Comparison of ENCODE assay signal across 9 cellular contexts in the genomic region with DNA sequence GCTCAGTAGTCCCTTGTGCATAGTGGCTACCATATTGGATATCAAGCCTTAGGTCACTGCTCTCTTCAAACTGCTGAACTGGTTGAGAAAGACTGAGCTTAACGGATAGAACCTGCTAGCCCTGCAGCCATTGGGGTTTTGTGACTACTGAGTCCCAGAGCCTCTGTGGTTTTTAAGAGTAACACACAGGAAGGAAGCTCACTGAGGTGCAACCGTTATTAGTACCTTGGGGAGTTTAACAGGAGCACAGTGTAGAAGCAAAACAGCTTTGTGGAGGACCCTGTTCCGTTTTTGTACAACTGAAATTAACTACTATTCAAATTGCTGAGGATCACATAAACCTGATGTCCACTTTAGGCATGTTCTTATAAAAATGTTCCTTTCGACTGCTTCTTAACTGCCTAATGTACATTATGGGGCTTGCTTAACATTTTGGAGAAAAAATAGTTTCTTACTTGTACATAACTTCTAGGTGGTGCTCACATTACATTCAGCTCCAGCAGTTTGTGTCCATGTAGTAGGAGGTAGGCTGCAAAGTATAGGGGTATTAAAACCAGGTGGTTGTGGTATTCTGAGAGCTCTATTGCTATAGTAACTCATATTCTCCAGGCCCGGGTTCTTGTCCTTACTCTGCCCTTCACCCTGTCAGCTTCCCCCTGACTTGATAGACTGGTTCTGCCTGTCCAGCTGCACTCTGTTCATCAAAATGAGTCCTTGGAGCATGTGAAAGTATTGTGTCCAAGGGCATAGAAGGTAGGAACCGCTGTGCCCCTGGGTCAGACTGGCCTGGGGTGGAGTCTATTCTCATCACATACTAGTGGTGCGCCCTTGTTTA. TPM values are rescaled to one million over a fixed set of nuclear protein-coding genes. Genes with fewer than 3 reads are reported as not detected.
DNase-seq lines count a peak whose midpoint lies in the region; ATAC-seq, FAIRE-seq and TF ChIP-seq lines count a peak whose summit lies in the region.
"Had no signal": no experiment of that assay in that cellular context is flagged by ENCODE, and none has a peak within 500 bp of the region (broad histone marks: within the 10 kb centered on the region; RNA-seq: fewer than 3 reads in every experiment).

No MANE protein-coding gene starts in this region.

- peaks cover 77% of the 10 kb centered on the region for H3K4me1 Mint-ChIP-seq in dendritic cell treated with granulocyte-macrophage colony-stimulating factor and Interleukin-4, amounts not matched to agents 40 ng/mL and 50 ng/mL, for 4 days (ENCODE audit: low read depth)
- H3K4me1 Mint-ChIP-seq in nephron progenitor cell (peaks cover 9% of the 10 kb centered on the region), MCF 10A (ENCODE audit: insufficient read depth, unreplicated experiment) (peaks cover 10% of the 10 kb centered on the region)

- POLR2A ChIA-PET in MCF 10A (lab: Yijun Ruan, JAX) = interaction anchor here (2.3 kb wide), 1 partner anchor 15 kb away, joined by 11 read pairs; no protein-coding TSS in a partner anchor

- BruUV-seq in MCF 10A (replicated peaks; lab: Mats Ljungman, UMichigan) = no TSS peak

- peak; percentile 83 for ATAC-seq in GM21381 (IDR thresholded peaks at IDR 0.05; ENCODE audit: unreplicated experiment)
- peak; percentile 77 for ATAC-seq in HG03520 (IDR thresholded peaks at IDR 0.05; ENCODE audit: unreplicated experiment)

- H3K9me3 ChIP-seq in effector memory CD4-positive, alpha-beta T cell (ENCODE audit: control insufficient read depth, low read length) = no peaks in the 10 kb centered on the region
- H3K9me3 ChIP-seq: right lobe of liver had no signal

- H3K27me3 ChIP-seq in effector memory CD4-positive, alpha-beta T cell (replicated peaks; ENCODE audit: control insufficient read depth, insufficient read depth, low read length, poor library complexity, severe bottlenecking) = no peaks in the 10 kb centered on the region
- H3K27me3 ChIP-seq: right lobe of liver had no signal

- H3K36me3 ChIP-seq in effector memory CD4-positive, alpha-beta T cell (ENCODE audit: control insufficient read depth, insufficient read depth, low read length) = no peaks in the 10 kb centered on the region
- H3K36me3 ChIP-seq: right lobe of liver had no signal

- CTCF ChIA-PET in MCF 10A (lab: Yijun Ruan, JAX) = interaction anchor here (0.7 to 1.3 kb wide), 10 partner anchors 9 to 281 kb away, joined by 3 to 8 read pairs (median 4); no protein-coding TSS in a partner anchor

- 0 out of 2 replicates have a peak, but pooled peaks have one; percentile 50 for TF ChIP-seq POLR2A in GM12891 (IDR thresholded peaks at IDR 0.05; ENCODE audit: low read depth, low read length)

- no peaks in the 10 kb centered on the region for H3K27me3 Mint-ChIP-seq in dendritic cell treated with granulocyte-macrophage colony-stimulating factor and Interleukin-4, amounts not matched to agents 40 ng/mL and 50 ng/mL, for 4 days
- H3K27me3 Mint-ChIP-seq in nephron progenitor cell (ENCODE audit: low read depth, poor library complexity) = peaks cover 6% of the 10 kb centered on the region
- no peaks in the 10 kb centered on the region for H3K27me3 Mint-ChIP-seq in MCF 10A (ENCODE audit: insufficient read depth, unreplicated experiment)

- DNase-seq in GM12891 (ENCODE audit: insufficient read length, low spot score) = peak; percentile 25
- DNase-seq in COLO829 (ENCODE audit: low spot score) = no peak
- DNase-seq in nephron progenitor cell = no peak
- DNase-seq in effector memory CD4-positive, alpha-beta T cell = no peak
- no peak for DNase-seq in MCF 10A (ENCODE audit: unreplicated experiment)
- DNase-seq: right lobe of liver had no signal

- intact Hi-C loops in dendritic cell treated with granulocyte-macrophage colony-stimulating factor and Interleukin-4, amounts not matched to agents 40 ng/mL and 50 ng/mL, for 4 days (cut with micrococcal nuclease) = loop anchor here (2.0 to 5.0 kb wide), 2 partner anchors 15 to 37 kb away; no protein-coding TSS in a partner anchor
- intact Hi-C loops in MCF 10A (cut with micrococcal nuclease) = no loop called here

- H3K27ac Mint-ChIP-seq in dendritic cell treated with granulocyte-macrophage colony-stimulating factor and Interleukin-4, amounts not matched to agents 40 ng/mL and 50 ng/mL, for 4 days = peak overlapping the region; percentile 90
- H3K27ac Mint-ChIP-seq in nephron progenitor cell (no peak overlapping the region), MCF 10A (ENCODE audit: low read depth, unreplicated experiment) (no peak overlapping the region)

- TF ChIP-seq CTCF in nephron progenitor cell (IDR thresholded peaks at IDR 0.05) (no peak), MCF 10A (IDR thresholded peaks at IDR 0.05; ENCODE audit: unreplicated experiment) (no peak)

- H3K36me3 Mint-ChIP-seq in dendritic cell treated with granulocyte-macrophage colony-stimulating factor and Interleukin-4, amounts not matched to agents 40 ng/mL and 50 ng/mL, for 4 days (ENCODE audit: low read depth) = peaks cover 35% of the 10 kb centered on the region
- H3K36me3 Mint-ChIP-seq in nephron progenitor cell (ENCODE audit: low read depth) = peaks cover 4% of the 10 kb centered on the region
- peaks cover 20% of the 10 kb centered on the region for H3K36me3 Mint-ChIP-seq in MCF 10A (ENCODE audit: insufficient read depth, unreplicated experiment)

- no peak overlapping the region for H3K4me3 ChIP-seq in effector memory CD4-positive, alpha-beta T cell (ENCODE audit: insufficient read depth, low read depth, low read length, poor library complexity, severe bottlenecking)
- H3K4me3 ChIP-seq: right lobe of liver had no signal

- H3K4me1 ChIP-seq in effector memory CD4-positive, alpha-beta T cell (ENCODE audit: control insufficient read depth, insufficient read depth, low read length, poor library complexity, severe bottlenecking) = peaks cover 5% of the 10 kb centered on the region

- H3K4me3 Mint-ChIP-seq in dendritic cell treated with granulocyte-macrophage colony-stimulating factor and Interleukin-4, amounts not matched to agents 40 ng/mL and 50 ng/mL, for 4 days = no peak overlapping the region
- H3K4me3 Mint-ChIP-seq in nephron progenitor cell (no peak overlapping the region), MCF 10A (ENCODE audit: unreplicated experiment) (no peak overlapping the region)

- no peak overlapping the region for H3K27ac ChIP-seq in effector memory CD4-positive, alpha-beta T cell (ENCODE audit: insufficient read depth, low read length, poor library complexity, severe bottlenecking)
- H3K27ac ChIP-seq: right lobe of liver had no signal

- H3K9me3 Mint-ChIP-seq in dendritic cell treated with granulocyte-macrophage colony-stimulating factor and Interleukin-4, amounts not matched to agents 40 ng/mL and 50 ng/mL, for 4 days = no peaks in the 10 kb centered on the region
- H3K9me3 Mint-ChIP-seq in nephron progenitor cell (no peaks in the 10 kb centered on the region), MCF 10A (ENCODE audit: unreplicated experiment) (no peaks in the 10 kb centered on the region)

- peak; percentile 98 for FAIRE-seq in GM12891 (lab: Jason Lieb, UNC)

TF ChIP-seq in GM12891, 5 proteins besides CTCF, POLR2A, EP300 and RAD21:
- TF ChIP-seq PAX5 (IDR thresholded peaks at IDR 0.05; ENCODE audit: insufficient read depth, low read length, severe bottlenecking) = peak; percentile 76
- TF ChIP-seq POU2F2 (IDR thresholded peaks at IDR 0.05; ENCODE audit: low read depth, low read length) = no peak
- peak; percentile 78 for TF ChIP-seq SPI1 (IDR thresholded peaks at IDR 0.05; ENCODE audit: low read depth, low read length)
- TF ChIP-seq POLR2AphosphoS5 (IDR thresholded peaks at IDR 0.05; ENCODE audit: low read depth, low read length) = no peak
- TF ChIP-seq TAF1 (IDR thresholded peaks at IDR 0.05; ENCODE audit: low read depth, low read length) = no peak

RNA-seq across cellular contexts. Expression of gene PXK, which starts 17.3 kb away (rescaled TPM):
- polyA plus RNA-seq in GM12891 (2012; ENCODE audit: low read depth, missing spikeins) = 9.5 TPM
- 55.1 and 62.2 TPM in 2 replicates for total RNA-seq in MCF 10A (2022)

RNA-seq across cellular contexts. Expression of gene HTD2, which starts 43.7 kb away (rescaled TPM):
- polyA plus RNA-seq in GM12891 (2012; ENCODE audit: low read depth, missing spikeins) = 2.8 TPM
- 10.1 and 11.5 TPM in 2 replicates for total RNA-seq in MCF 10A (2022)

RNA-seq across cellular contexts. Expression of gene RPP14, which starts 44.0 kb away (rescaled TPM):
- 5.9 TPM for polyA plus RNA-seq in GM12891 (2012; ENCODE audit: low read depth, missing spikeins)
- total RNA-seq in MCF 10A (2022) = 19.0 and 20.0 TPM in 2 replicates
